In the genomic region with DNA sequence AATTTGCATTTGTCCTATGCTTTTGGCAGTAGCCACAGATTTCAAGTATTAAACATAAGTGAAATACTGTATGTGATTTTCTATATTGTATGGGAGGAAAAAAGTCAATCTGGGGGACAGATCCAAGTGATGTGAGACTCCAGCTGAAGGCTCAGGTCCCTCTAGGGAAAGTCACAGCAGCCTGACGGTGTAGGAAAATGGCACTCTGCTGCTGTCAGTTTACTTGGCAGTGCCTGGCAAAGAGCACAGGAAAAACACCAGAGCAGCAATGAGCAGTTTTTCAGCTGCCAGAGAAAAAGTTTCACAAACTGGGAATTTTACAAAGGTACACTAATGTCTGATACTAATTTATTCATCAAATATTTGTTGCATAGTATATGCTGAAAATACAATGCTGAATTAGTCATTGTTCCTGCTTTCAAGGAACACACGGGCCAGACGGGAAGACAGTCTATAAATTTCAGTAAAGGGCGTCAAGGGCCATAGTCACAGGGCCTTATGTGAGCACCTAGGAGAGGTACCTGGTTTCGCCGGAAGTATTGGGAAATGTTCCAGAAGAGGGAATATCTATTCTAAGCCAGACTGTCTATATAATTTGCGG, we compare ENCODE assay signal across 25 cellular contexts.
DNase-seq lines count a peak whose midpoint lies in the region; ATAC-seq, FAIRE-seq and TF ChIP-seq lines count a peak whose summit lies in the region.
"Had no signal": no experiment of that assay in that cellular context is flagged by ENCODE, and none has a peak within 500 bp of the region (broad histone marks: within the 10 kb centered on the region; RNA-seq: fewer than 3 reads in every experiment).

No MANE protein-coding gene starts in this region.

- peak overlapping the region; percentile 81 for H4K91ac ChIP-seq in IMR-90 (ENCODE audit: insufficient read depth, low read depth, low read length)
- H4K91ac ChIP-seq in mesenchymal stem cell (ENCODE audit: low read length) = no peak overlapping the region

- H3K4me2 ChIP-seq in IMR-90 (ENCODE audit: low read depth, low read length) = no peak overlapping the region
- peak overlapping the region; percentile 5 for H3K4me2 ChIP-seq in endothelial cell of umbilical vein (ENCODE audit: insufficient read depth, low read length)
- no peak overlapping the region for H3K4me2 ChIP-seq in mesenchymal stem cell (ENCODE audit: low read length, poor library complexity, severe bottlenecking)

- peak; percentile 43 for FAIRE-seq in endothelial cell of umbilical vein (lab: Jason Lieb, UNC)
- FAIRE-seq: GM19239 had no signal

- no peak overlapping the region for H3K56ac ChIP-seq in IMR-90 (ENCODE audit: extremely low read depth, insufficient read depth, low read length)

- H3K14ac ChIP-seq in IMR-90 (replicated peaks; ENCODE audit: low read depth, low read length) (peak overlapping the region; percentile 70; the same call in 1 of the 2 replicates), mesenchymal stem cell (ENCODE audit: low read length in 2 of 2) (no peak overlapping the region)

- peak overlapping the region; percentile 97 for H3K4ac ChIP-seq in IMR-90 (ENCODE audit: low read depth, low read length)
- peak overlapping the region in 1 of 2 experiments; percentile 49 for H3K4ac ChIP-seq in mesenchymal stem cell (ENCODE audit: low read depth in 1 of 2, low read length in 2 of 2)

- POLR2A ChIA-PET in IMR-90 (lab: Charles Lee; ENCODE audit: unreplicated experiment) (no interaction called here), endothelial cell of umbilical vein (lab: Charles Lee) (no interaction called here)

- peak overlapping the region; percentile 96 for H2BK20ac ChIP-seq in IMR-90 (ENCODE audit: low read depth, low read length)

- H2AFZ ChIP-seq in IMR-90 (replicated peaks; ENCODE audit: low read length, poor library complexity) (peak overlapping the region; percentile 72), endothelial cell of umbilical vein (ENCODE audit: low read depth, low read length) (peak overlapping the region; percentile 55), mesenchymal stem cell (ENCODE audit: low read depth, low read length) (no peak overlapping the region)

- H2BK15ac ChIP-seq in IMR-90 (ENCODE audit: low read depth, low read length) (peak overlapping the region; percentile 96; the same call in 2 of the 3 replicates), mesenchymal stem cell (ENCODE audit: low read depth, poor library complexity, severe bottlenecking) (no peak overlapping the region)

- H4K5ac ChIP-seq in IMR-90 (ENCODE audit: low read depth, low read length) = no peak overlapping the region; the same call in 1 of the 2 replicates

- H3K4me3 ChIP-seq in IMR-90 (ENCODE audit: insufficient read depth, low read depth, low read length) (no peak overlapping the region), endothelial cell of umbilical vein (replicated peaks in 1 of 3; ENCODE audit: insufficient read depth in 1 of 3, low read depth in 1 of 3, low read length in 3 of 3) (no peak overlapping the region), mesenchymal stem cell (ENCODE audit: insufficient read depth in 1 of 2, low read depth in 1 of 2, low read length in 2 of 2) (no peak overlapping the region), gastroesophageal sphincter (no peak overlapping the region)
- H3K4me3 ChIP-seq: Peyer's patch, SJSA1 had no signal

- H3K27ac ChIP-seq in IMR-90 (ENCODE audit: insufficient read depth, low read length) (peak overlapping the region; percentile 30), endothelial cell of umbilical vein (ENCODE audit: insufficient read depth, low read depth, low read length) (peak overlapping the region; percentile 54), mesenchymal stem cell (ENCODE audit: low read length, poor library complexity, severe bottlenecking) (no peak overlapping the region), gastroesophageal sphincter (no peak overlapping the region)
- H3K27ac ChIP-seq: C4-2B, Peyer's patch, SJSA1 had no signal

- H3K23ac ChIP-seq in IMR-90 (ENCODE audit: low read depth, low read length) (peak overlapping the region; percentile 85), mesenchymal stem cell (ENCODE audit: low read length in 2 of 2) (no peak overlapping the region)

- H3K79me1 ChIP-seq in IMR-90 (ENCODE audit: low read depth in 1 of 2, low read length in 2 of 2) (peaks cover 2 to 16% of the 10 kb centered on the region in 2 experiments; a peak in 3 of 4 replicates), mesenchymal stem cell (replicated peaks; ENCODE audit: low read length, poor library complexity, severe bottlenecking) (peaks cover 2% of the 10 kb centered on the region)

- H2BK120ac ChIP-seq in IMR-90 (ENCODE audit: low read depth, low read length) (peak overlapping the region; percentile 93), mesenchymal stem cell (ENCODE audit: low read depth, low read length) (no peak overlapping the region)

- TF ChIP-seq CTCF in IMR-90 (conservative IDR thresholded peaks at IDR 0.05; ENCODE audit: low read depth, low read length) (no peak), endothelial cell of umbilical vein (IDR thresholded peaks at IDR 0.05; ENCODE audit: extremely low read depth in 1 of 2, insufficient read depth in 1 of 2, low read depth in 1 of 2, low read length in 2 of 2) (no peak), gastroesophageal sphincter (IDR thresholded peaks at IDR 0.05) (no peak)

- H2AK5ac ChIP-seq in IMR-90 (ENCODE audit: low read depth, low read length) (peak overlapping the region; percentile 79), mesenchymal stem cell (ENCODE audit: low read length, severe bottlenecking) (no peak overlapping the region)

- H3K36me3 ChIP-seq in IMR-90 (ENCODE audit: control insufficient read depth, insufficient read depth, low read length) (no peaks in the 10 kb centered on the region), endothelial cell of umbilical vein (ENCODE audit: control insufficient read depth in 2 of 2, extremely low read depth in 1 of 2, insufficient read depth in 2 of 2, low read length in 2 of 2) (no peaks in the 10 kb centered on the region), mesenchymal stem cell (ENCODE audit: control insufficient read depth in 1 of 2, insufficient read depth in 2 of 2, low read depth in 1 of 2, low read length in 2 of 2) (no peaks in the 10 kb centered on the region), gastroesophageal sphincter (no peaks in the 10 kb centered on the region)
- H3K36me3 ChIP-seq: Peyer's patch, SJSA1 had no signal

- H2AK9ac ChIP-seq in IMR-90 (replicated peaks; ENCODE audit: low read depth, low read length, poor library complexity) = peak overlapping the region; percentile 75

- peaks cover 9% of the 10 kb centered on the region for H3K9me1 ChIP-seq in IMR-90 (ENCODE audit: insufficient read depth, low read length)
- H3K9me1 ChIP-seq in endothelial cell of umbilical vein (replicated peaks; ENCODE audit: control insufficient read depth, extremely low read depth, insufficient read depth, low read length) = no peaks in the 10 kb centered on the region

- ATAC-seq in Right ventricle myocardium superior (ENCODE audit: poor library complexity) = peak; percentile 63
- ATAC-seq in left cardiac atrium = no peak
- no peak for ATAC-seq in IMR-90 (ENCODE audit: low read depth)
- ATAC-seq in gastroesophageal sphincter = no peak
- no peak for ATAC-seq in sciatic nerve

- H3K4me1 ChIP-seq in IMR-90 (ENCODE audit: control insufficient read depth, insufficient read depth, low read length) (peaks cover 13% of the 10 kb centered on the region), endothelial cell of umbilical vein (ENCODE audit: control insufficient read depth, extremely low read depth, insufficient read depth, low read length) (peaks cover 46% of the 10 kb centered on the region), mesenchymal stem cell (ENCODE audit: control insufficient read depth, insufficient read depth, low read depth, low read length) (no peaks in the 10 kb centered on the region), gastroesophageal sphincter (peaks cover 0 to 2% (median 0%) of the 10 kb centered on the region in 3 donors)
- H3K4me1 ChIP-seq: Peyer's patch had no signal

- H3K27me3 ChIP-seq in IMR-90 (ENCODE audit: control insufficient read depth, insufficient read depth, low read length) = no peaks in the 10 kb centered on the region
- H3K27me3 ChIP-seq in endothelial cell of umbilical vein (ENCODE audit: control insufficient read depth in 2 of 2, insufficient read depth in 2 of 2, low read length in 2 of 2) = no peaks in the 10 kb centered on the region
- no peaks in the 10 kb centered on the region for H3K27me3 ChIP-seq in mesenchymal stem cell (ENCODE audit: control insufficient read depth in 1 of 2, insufficient read depth in 1 of 2, low read length in 2 of 2)
- no peaks in the 10 kb centered on the region for H3K27me3 ChIP-seq in gastroesophageal sphincter
- H3K27me3 ChIP-seq: Peyer's patch, SJSA1 had no signal

- WGBS in IMR-90 (ENCODE audit: extremely low coverage in 2 of 2, insufficient read length in 1 of 2), 2 experiments = 88% methylated on average over 4 of the region's 7 CpGs; no CpG with 5 or more reads in 1 of the 2 experiments
- 76% methylated on average over 6 of the region's 7 CpGs for WGBS in mesenchymal stem cell
- WGBS in gastroesophageal sphincter (ENCODE audit: low coverage in 1 of 2), 2 donors = 78 to 81% methylated on average over 7 of the region's 7 CpGs

- TF ChIP-seq POLR2A in IMR-90 (IDR thresholded peaks at IDR 0.05; ENCODE audit: low read depth, low read length) = no peak
- TF ChIP-seq POLR2A in endothelial cell of umbilical vein (IDR thresholded peaks at IDR 0.05; ENCODE audit: low read depth, low read length) = no peak
- no peak for TF ChIP-seq POLR2A in gastroesophageal sphincter (IDR thresholded peaks at IDR 0.05)

- H4K8ac ChIP-seq in IMR-90 (ENCODE audit: low read depth in 2 of 2, low read length in 2 of 2) (peak overlapping the region in 1 of 2 experiments; percentile 77; a peak in 3 of 4 replicates), mesenchymal stem cell (ENCODE audit: low read length) (no peak overlapping the region)

- intact Hi-C loops in Right ventricle myocardium superior (cut with DNase I) = no loop called here
- intact Hi-C loops in left cardiac atrium (cut with DNase I) = loop anchor here in 1 of 2 donors (10.0 kb wide), 1 partner anchor 54 kb away; no protein-coding TSS in a partner anchor
- intact Hi-C loops in IMR-90 (cut with micrococcal nuclease) = no loop called here
- intact Hi-C loops in endothelial cell of umbilical vein (cut with micrococcal nuclease) = no loop called here
- intact Hi-C loops in sciatic nerve (cut with DNase I) = no loop called here

- H3K18ac ChIP-seq in IMR-90 (ENCODE audit: low read depth, low read length) = peak overlapping the region; percentile 74; the same call in 1 of the 2 replicates
- H3K18ac ChIP-seq in mesenchymal stem cell (ENCODE audit: low read depth in 1 of 2, low read length in 2 of 2) = peak overlapping the region; percentile 64 to 73

- CTCF ChIA-PET in IMR-90 (lab: Yijun Ruan, JAX) = no interaction called here
- CTCF ChIA-PET in endothelial cell of umbilical vein (lab: Charles Lee) = no interaction called here

- no peaks in the 10 kb centered on the region for H3K79me2 ChIP-seq in endothelial cell of umbilical vein (ENCODE audit: control insufficient read depth, insufficient read depth, low read length)

- DNase-seq in Right ventricle myocardium superior (no peak), left cardiac atrium (no peak), IMR-90 (no peak), endothelial cell of umbilical vein (ENCODE audit: low read depth, low spot score) (peak; percentile 62), mesenchymal stem cell (no peak), HuH-7 (ENCODE audit: low spot score) (no peak), sciatic nerve (ENCODE audit: low spot score) (no peak)
- DNase-seq: 8988T; Calu3; CD8-positive, alpha-beta memory T cell; GDM1; H7; HFFc6; KBM-7; NCI-H1092 treated with DMSO at 0.1 percent for 48 hours; NCI-H146; NCI-H2029 treated with DMSO at 0.1 percent for 48 hours; NCI-H226; NCI-H510A treated with DMSO at 0.1 percent for 48 hours; NCI-H748 treated with DMSO at 0.1 percent for 48 hours; Peyer's patch had no signal

- H3K9ac ChIP-seq in IMR-90 (ENCODE audit: low read depth, low read length) (no peak overlapping the region), endothelial cell of umbilical vein (replicated peaks; ENCODE audit: extremely low read depth, insufficient read depth, low read length) (peak overlapping the region; percentile 49), mesenchymal stem cell (ENCODE audit: low read length) (no peak overlapping the region)

- H3K9me3 ChIP-seq in IMR-90 (ENCODE audit: control insufficient read depth, insufficient read depth, low read length) = no peaks in the 10 kb centered on the region
- H3K9me3 ChIP-seq in endothelial cell of umbilical vein (replicated peaks; ENCODE audit: control insufficient read depth, insufficient read depth, low read length) = no peaks in the 10 kb centered on the region
- H3K9me3 ChIP-seq in mesenchymal stem cell (ENCODE audit: control insufficient read depth, low read length) = no peaks in the 10 kb centered on the region
- H3K9me3 ChIP-seq in gastroesophageal sphincter = no peaks in the 10 kb centered on the region
- H3K9me3 ChIP-seq: Peyer's patch, SJSA1 had no signal

- no peak for TF ChIP-seq RAD21 in IMR-90 (IDR thresholded peaks at IDR 0.05; ENCODE audit: low read length)

- in situ Hi-C loops in IMR-90 (cut with MboI; ENCODE audit: low sequenced_read_pairs) = no loop called here

- H2BK5ac ChIP-seq in IMR-90 (ENCODE audit: low read depth, low read length, poor library complexity, severe bottlenecking) (peak overlapping the region; percentile 60), mesenchymal stem cell (ENCODE audit: low read depth, low read length, poor library complexity, severe bottlenecking) (no peak overlapping the region)

- H4K20me1 ChIP-seq in IMR-90 (ENCODE audit: insufficient read depth, low read length) = no peaks in the 10 kb centered on the region
- no peaks in the 10 kb centered on the region for H4K20me1 ChIP-seq in endothelial cell of umbilical vein (replicated peaks; ENCODE audit: control insufficient read depth, extremely low read depth, insufficient read depth, low read length)

- no peak for TF ChIP-seq EP300 in gastroesophageal sphincter (IDR thresholded peaks at IDR 0.05)

- dilution Hi-C loops in IMR-90 (cut with HindIII; ENCODE audit: low sequenced_read_pairs, unreplicated experiment) (no loop called here), endothelial cell of umbilical vein (cut with MboI; ENCODE audit: extremely low pct_ligation_motif_present, low sequenced_read_pairs) (no loop called here)

- no TSS peak for BruUV-seq in IMR-90 (replicated peaks; lab: Mats Ljungman, UMichigan)
- no TSS peak for BruUV-seq in endothelial cell of umbilical vein (replicated peaks; lab: Mats Ljungman, UMichigan)

- no peak overlapping the region for H2BK12ac ChIP-seq in mesenchymal stem cell (ENCODE audit: low read length in 2 of 2)

Comparison
In these comparisons a context has a peak if more than half of its experiments do, and no peak if none do; other contexts are left out.
1. H3K27ac ChIP-seq: peak in IMR-90 (single experiment) and endothelial cell of umbilical vein (single experiment); none in mesenchymal stem cell (single experiment) and gastroesophageal sphincter (0 of 4).